In the genomic region with DNA sequence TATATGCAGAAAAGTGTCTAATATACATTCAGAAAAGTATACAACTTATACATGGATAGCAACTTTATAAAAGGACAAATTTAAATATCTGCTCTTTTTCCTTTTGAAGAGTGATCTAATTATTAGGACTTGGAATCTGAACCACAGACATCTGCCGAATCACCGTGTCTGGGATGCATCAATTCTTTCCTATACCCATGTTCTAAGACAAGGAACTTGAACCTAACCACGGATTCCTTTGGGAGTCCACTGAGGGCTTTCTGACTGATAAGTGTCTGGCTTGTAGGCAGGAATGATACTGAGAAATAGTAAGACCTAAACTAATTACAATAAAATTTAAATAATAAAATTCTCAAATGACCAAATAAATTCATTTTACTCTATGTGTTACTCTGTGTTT, we compare ENCODE assay signal across 16 cellular contexts. TPM values are rescaled to one million over a fixed set of nuclear protein-coding genes. Genes with fewer than 3 reads are reported as not detected.
DNase-seq lines count a peak whose midpoint lies in the region; TF ChIP-seq lines count a peak whose summit lies in the region.
"Had no signal": no experiment of that assay in that cellular context is flagged by ENCODE, and none has a peak within 500 bp of the region (broad histone marks: within the 10 kb centered on the region; RNA-seq: fewer than 3 reads in every experiment).

No MANE protein-coding gene starts in this region.

- H4K20me1 ChIP-seq in osteoblast (ENCODE audit: insufficient read depth, low read length), result peaks cover 4% of the 10 kb centered on the region

- DNase-seq in GM03348 (ENCODE audit: low spot score), result peak; percentile 37
- peak; percentile 61 for DNase-seq in amniotic epithelial cell (ENCODE audit: low read depth)
- DNase-seq in fibroblast of peridontal ligament (ENCODE audit: extremely low read depth), result peak; percentile 45
- DNase-seq in osteoblast (ENCODE audit: insufficient read length, low spot score, missing footprints), result no peak
- no peak for DNase-seq in Ammon's horn (ENCODE audit: low spot score)
- DNase-seq in activated CD8-positive, alpha-beta memory T cell treated with anti-CD3 and anti-CD28 coated beads for 24 hours, result no peak
- DNase-seq in middle frontal gyrus (ENCODE audit: extremely low spot score, low spot score), result no peak
- no peak for DNase-seq in T-helper 2 cell
- DNase-seq: DMS79, NCI-H1092, NCI-H1436 treated with DMSO at 0.1 percent for 48 hours, NCI-H2081, NCI-H2171 treated with DMSO at 0.1 percent for 48 hours, NCI-H446 treated with DMSO at 0.1 percent for 48 hours, NCI-H69 had no signal

- H3K4me3 ChIP-seq in osteoblast (ENCODE audit: insufficient read depth, low read length), result no peak overlapping the region
- H3K4me3 ChIP-seq: A549 had no signal

- no peak overlapping the region for H3K4me2 ChIP-seq in osteoblast (ENCODE audit: insufficient read depth, low read length)
- H3K4me2 ChIP-seq: A549 had no signal

- peaks cover 68% of the 10 kb centered on the region for H3K36me3 ChIP-seq in osteoblast (ENCODE audit: insufficient read depth, low read length)

- no peaks in the 10 kb centered on the region for H3K9me3 ChIP-seq in osteoblast (ENCODE audit: low read depth, low read length)
- H3K9me3 ChIP-seq: A549 had no signal

- no peaks in the 10 kb centered on the region for H3K79me2 ChIP-seq in osteoblast (ENCODE audit: insufficient read depth, low read length)

- peaks cover 19% of the 10 kb centered on the region for H3K4me1 ChIP-seq in osteoblast (ENCODE audit: insufficient read depth, low read length)
- H3K4me1 ChIP-seq: A549 had no signal

- H3K27me3 ChIP-seq in osteoblast (ENCODE audit: insufficient read depth, low read length), result no peaks in the 10 kb centered on the region

- no peak for TF ChIP-seq CTCF in osteoblast (IDR thresholded peaks at IDR 0.05; ENCODE audit: extremely low read depth, low read depth, low read length)

- no peak overlapping the region for H2AFZ ChIP-seq in osteoblast (ENCODE audit: low read length)

- H3K27ac ChIP-seq in osteoblast (ENCODE audit: low read depth, low read length), result peak overlapping the region; percentile 55
- H3K27ac ChIP-seq: A549 had no signal

RNA-seq across cellular contexts. Expression of a gene that starts 54.2 kb away (rescaled TPM):
- total RNA-seq in osteoblast, result 69.8 and 72.8 TPM in 2 replicates

Comparison
In these comparisons a context has a peak if more than half of its experiments do, and no peak if none do; other contexts are left out.
1. DNase-seq: peak in GM03348 (single experiment), amniotic epithelial cell (single experiment) and fibroblast of peridontal ligament (single experiment); none in osteoblast (single experiment), Ammon's horn (single experiment), activated CD8-positive, alpha-beta memory T cell treated with anti-CD3 and anti-CD28 coated beads for 24 hours (single experiment), middle frontal gyrus (single experiment) and T-helper 2 cell (0 of 5).